23 cellular contexts compared by ENCODE assay signal in the genomic region with DNA sequence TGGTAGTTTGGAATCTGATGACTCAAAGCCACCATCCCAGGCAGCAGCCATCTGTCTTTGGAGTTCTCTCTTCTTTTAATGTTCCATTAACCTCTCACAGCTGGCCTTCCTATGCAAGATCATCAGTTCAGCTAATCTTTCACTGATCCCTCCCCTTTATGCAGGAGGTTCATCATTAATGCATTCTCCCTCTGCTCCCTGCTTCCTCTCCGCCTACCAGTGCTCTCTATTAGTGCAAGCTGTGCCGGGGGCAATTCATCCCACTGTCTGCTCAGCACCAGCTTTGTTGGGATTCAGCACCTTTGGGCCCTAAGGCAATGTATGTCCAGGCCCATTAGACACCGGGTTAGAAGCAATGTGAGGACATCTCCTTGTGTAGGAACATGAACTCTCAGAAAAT.
A peak's percentile ranks its signal among the peaks of the same experiment; 100 is the strongest.
DNase-seq lines count a peak whose midpoint lies in the region; ATAC-seq, FAIRE-seq and TF ChIP-seq lines count a peak whose summit lies in the region.
"Had no signal": no experiment of that assay in that cellular context is flagged by ENCODE, and none has a peak within 500 bp of the region (broad histone marks: within the 10 kb centered on the region; RNA-seq: fewer than 3 reads in every experiment).

No MANE protein-coding gene starts in this region.

- H2AFZ ChIP-seq in GM23338 (0 out of 2 replicates have a peak overlapping the region, but pooled peaks have one; percentile 32), mesenchymal stem cell (ENCODE audit: low read depth, low read length) (no peak overlapping the region)

- no peaks in the 10 kb centered on the region for H3K4me1 ChIP-seq in GM23338 (ENCODE audit: insufficient read depth)
- no peaks in the 10 kb centered on the region for H3K4me1 ChIP-seq in NT2/D1 (ENCODE audit: insufficient read depth, insufficient read length)
- no peaks in the 10 kb centered on the region for H3K4me1 ChIP-seq in endodermal cell (ENCODE audit: control insufficient read depth, insufficient read depth, low read length)
- peaks cover 3% of the 10 kb centered on the region for H3K4me1 ChIP-seq in mesenchymal stem cell (ENCODE audit: control insufficient read depth, insufficient read depth, low read depth, low read length)
- no peaks in the 10 kb centered on the region for H3K4me1 ChIP-seq in kidney (ENCODE audit: control insufficient read depth in 1 of 2, insufficient read depth in 1 of 2, low read depth in 1 of 2, low read length in 2 of 2)
- H3K4me1 ChIP-seq in naive thymus-derived CD4-positive, alpha-beta T cell (ENCODE audit: control insufficient read depth in 2 of 2, insufficient read depth in 2 of 2, low read length in 2 of 2) = no peaks in the 10 kb centered on the region
- H3K4me1 ChIP-seq: HAP-1, Peyer's patch, SJSA1 had no signal

- H3K4me2 ChIP-seq in GM23338 = no peak overlapping the region
- no peak overlapping the region for H3K4me2 ChIP-seq in mesenchymal stem cell (ENCODE audit: low read length, poor library complexity, severe bottlenecking)

- H3K9me3 ChIP-seq in NT2/D1 (ENCODE audit: insufficient read depth, low read length) (no peaks in the 10 kb centered on the region), endodermal cell (ENCODE audit: control insufficient read depth, low read length) (no peaks in the 10 kb centered on the region), mesenchymal stem cell (ENCODE audit: control insufficient read depth, low read length) (no peaks in the 10 kb centered on the region), kidney (ENCODE audit: control insufficient read depth in 1 of 2, low read length in 2 of 2) (no peaks in the 10 kb centered on the region)
- peaks cover 0 to 7% (median 0%) of the 10 kb centered on the region in 3 experiments for H3K9me3 ChIP-seq in naive thymus-derived CD4-positive, alpha-beta T cell (ENCODE audit: control insufficient read depth in 2 of 3, low read length in 3 of 3)
- H3K9me3 ChIP-seq: HAP-1, Peyer's patch had no signal

- no peak overlapping the region for H3K4me3 Mint-ChIP-seq in GM23338
- H3K4me3 Mint-ChIP-seq in endodermal cell = no peak overlapping the region
- no peak overlapping the region for H3K4me3 Mint-ChIP-seq in naive thymus-derived CD4-positive, alpha-beta T cell
- H3K4me3 Mint-ChIP-seq: CD14-positive monocyte had no signal

- no peak overlapping the region for H3K4ac ChIP-seq in mesenchymal stem cell (ENCODE audit: low read depth in 1 of 2, low read length in 2 of 2)

- WGBS in endodermal cell (ENCODE audit: insufficient coverage in 1 of 2, insufficient read length in 1 of 2), 2 experiments = 92% methylated on average over 2 to 3 of the region's 3 CpGs
- WGBS in mesenchymal stem cell = 70% methylated on average over 3 of the region's 3 CpGs

- no peaks in the 10 kb centered on the region for H3K79me1 ChIP-seq in mesenchymal stem cell (replicated peaks; ENCODE audit: low read length, poor library complexity, severe bottlenecking)

- DNase-seq in GM23338 (ENCODE audit: low spot score) (no peak), NT2/D1 (ENCODE audit: low read depth, low spot score) (peak; percentile 27), endodermal cell (peak; percentile 39), mesenchymal stem cell (no peak), kidney (no peak), amygdala (lab: John Stamatoyannopoulos, UW) (no peak)
- no peak for DNase-seq in naive thymus-derived CD4-positive, alpha-beta T cell
- DNase-seq in NK-92 treated with Interleukin-12 subunit alpha and Interleukin-12 subunit beta, amount 100 ng/mL, for 24 hours (lab: John Stamatoyannopoulos, UW) = no peak
- DNase-seq: DMS53, EL, GF-D8, Kasumi-1, NCI-H1694, NCI-H2081, NCI-H446, NCI-H526 treated with DMSO at 0.1 percent for 48 hours, Peyer's patch had no signal

- no peak for TF ChIP-seq CTCF in GM23338 (conservative IDR thresholded peaks at IDR 0.05; ENCODE audit: low read depth in 2 of 2)
- TF ChIP-seq CTCF in endodermal cell (conservative IDR thresholded peaks at IDR 0.05) = no peak
- TF ChIP-seq CTCF in kidney (IDR thresholded peaks at IDR 0.05; ENCODE audit: borderline replicate concordance, extremely low read depth, insufficient read depth) = no peak

- H3K27ac ChIP-seq in GM23338 (ENCODE audit: low read depth) (no peak overlapping the region), endodermal cell (ENCODE audit: low read depth, low read length) (no peak overlapping the region), mesenchymal stem cell (ENCODE audit: low read length, poor library complexity, severe bottlenecking) (peak overlapping the region; percentile 69), kidney (ENCODE audit: low read depth in 2 of 2, low read length in 2 of 2) (no peak overlapping the region)
- no peak overlapping the region for H3K27ac ChIP-seq in naive thymus-derived CD4-positive, alpha-beta T cell (ENCODE audit: low read depth, low read length)
- H3K27ac ChIP-seq: Peyer's patch, SJSA1 had no signal

- H3K4me3 ChIP-seq in GM23338 (no peak overlapping the region), NT2/D1 (ENCODE audit: insufficient read length, low read depth) (no peak overlapping the region), endodermal cell (ENCODE audit: low read length) (no peak overlapping the region), mesenchymal stem cell (ENCODE audit: insufficient read depth in 1 of 2, low read depth in 1 of 2, low read length in 2 of 2) (no peak overlapping the region), kidney (ENCODE audit: low read length in 2 of 2) (no peak overlapping the region)
- no peak overlapping the region for H3K4me3 ChIP-seq in naive thymus-derived CD4-positive, alpha-beta T cell (ENCODE audit: low read length)
- H3K4me3 ChIP-seq: HAP-1, Peyer's patch, SJSA1 had no signal

- FAIRE-seq in kidney (lab: Jason Lieb, UNC) = no peak
- FAIRE-seq: A204.1, D721Med, GM19239 had no signal

- H2BK120ac ChIP-seq in mesenchymal stem cell (ENCODE audit: low read depth, low read length) = no peak overlapping the region

- CTCF ChIA-PET in naive thymus-derived CD4-positive, alpha-beta T cell (lab: Charles Lee) = no interaction called here

- POLR2A ChIA-PET in naive thymus-derived CD4-positive, alpha-beta T cell (lab: Charles Lee) = no interaction called here

- no peaks in the 10 kb centered on the region for H4K20me1 ChIP-seq in GM23338 (replicated peaks; ENCODE audit: insufficient read depth)

- intact Hi-C loops in kidney (cut with DNase I) = no loop called here
- intact Hi-C loops in naive thymus-derived CD4-positive, alpha-beta T cell (cut with micrococcal nuclease) = no loop called here

- H3K9me3 Mint-ChIP-seq in GM23338 (peaks cover 22% of the 10 kb centered on the region), endodermal cell (no peaks in the 10 kb centered on the region)
- H3K9me3 Mint-ChIP-seq in naive thymus-derived CD4-positive, alpha-beta T cell = peaks cover 1 to 24% (median 10%) of the 10 kb centered on the region in 11 donors

- no peak overlapping the region for H3K18ac ChIP-seq in mesenchymal stem cell (ENCODE audit: low read depth in 1 of 2, low read length in 2 of 2)

- H3K14ac ChIP-seq in mesenchymal stem cell (ENCODE audit: low read length in 2 of 2) = no peak overlapping the region

- H4K8ac ChIP-seq in mesenchymal stem cell (ENCODE audit: low read length) = no peak overlapping the region

- H2BK12ac ChIP-seq in mesenchymal stem cell (ENCODE audit: low read length in 2 of 2) = no peak overlapping the region

- H3K27me3 ChIP-seq in GM23338 (ENCODE audit: insufficient read depth) (no peaks in the 10 kb centered on the region), NT2/D1 (ENCODE audit: insufficient read depth, insufficient read length) (no peaks in the 10 kb centered on the region), endodermal cell (ENCODE audit: control insufficient read depth, insufficient read depth, low read length, poor library complexity, severe bottlenecking) (no peaks in the 10 kb centered on the region), mesenchymal stem cell (ENCODE audit: control insufficient read depth in 1 of 2, insufficient read depth in 1 of 2, low read length in 2 of 2) (no peaks in the 10 kb centered on the region)
- H3K27me3 ChIP-seq in naive thymus-derived CD4-positive, alpha-beta T cell (ENCODE audit: control insufficient read depth in 2 of 2, insufficient read depth in 2 of 2, low read length in 2 of 2) = no peaks in the 10 kb centered on the region
- H3K27me3 ChIP-seq: Peyer's patch, SJSA1 had no signal

- H3K27me3 Mint-ChIP-seq in GM23338 (ENCODE audit: insufficient read depth, low read depth, poor library complexity) = peaks cover 2% of the 10 kb centered on the region
- H3K27me3 Mint-ChIP-seq in endodermal cell (ENCODE audit: insufficient read depth) = no peaks in the 10 kb centered on the region
- no peaks in the 10 kb centered on the region for H3K27me3 Mint-ChIP-seq in naive thymus-derived CD4-positive, alpha-beta T cell

- no peak overlapping the region for H4K91ac ChIP-seq in mesenchymal stem cell (ENCODE audit: low read length)

- H2BK15ac ChIP-seq in mesenchymal stem cell (ENCODE audit: low read depth, poor library complexity, severe bottlenecking) = no peak overlapping the region

- no peak overlapping the region for H2BK5ac ChIP-seq in mesenchymal stem cell (ENCODE audit: low read depth, low read length, poor library complexity, severe bottlenecking)

- no peak overlapping the region for H3K23ac ChIP-seq in mesenchymal stem cell (ENCODE audit: low read length in 2 of 2)

- 0 out of 2 replicates have a peak, but pooled peaks cover 2% of the 10 kb centered on the region for H3K9me2 ChIP-seq in GM23338 (ENCODE audit: insufficient read depth)

- no peak overlapping the region for H2AK5ac ChIP-seq in mesenchymal stem cell (ENCODE audit: low read length, severe bottlenecking)

- H3K9ac ChIP-seq in NT2/D1 (ENCODE audit: insufficient read length, low read depth) (no peak overlapping the region), endodermal cell (ENCODE audit: extremely low read depth, low read length, poor library complexity, severe bottlenecking) (no peak overlapping the region), mesenchymal stem cell (ENCODE audit: low read length) (no peak overlapping the region), kidney (ENCODE audit: low read length in 2 of 2) (no peak overlapping the region)

- H3K36me3 Mint-ChIP-seq in GM23338 (ENCODE audit: low read depth) (no peaks in the 10 kb centered on the region), endodermal cell (ENCODE audit: low read depth) (no peaks in the 10 kb centered on the region)
- H3K36me3 Mint-ChIP-seq in naive thymus-derived CD4-positive, alpha-beta T cell = no peaks in the 10 kb centered on the region
- H3K36me3 Mint-ChIP-seq: CD14-positive monocyte had no signal

- H3K27ac Mint-ChIP-seq in GM23338 (no peak overlapping the region), endodermal cell (no peak overlapping the region)
- no peak overlapping the region for H3K27ac Mint-ChIP-seq in naive thymus-derived CD4-positive, alpha-beta T cell
- H3K27ac Mint-ChIP-seq: CD14-positive monocyte had no signal

- no peaks in the 10 kb centered on the region for H3F3A ChIP-seq in GM23338 (replicated peaks; ENCODE audit: low read depth)

- no peak for ATAC-seq in GM23338
- no peak for ATAC-seq in naive thymus-derived CD4-positive, alpha-beta T cell

- no peaks in the 10 kb centered on the region for H3K79me2 ChIP-seq in GM23338 (replicated peaks; ENCODE audit: insufficient read depth)

- peaks cover 3% of the 10 kb centered on the region; the same call in 2 of the 3 replicates for H3K4me1 Mint-ChIP-seq in GM23338
- no peaks in the 10 kb centered on the region for H3K4me1 Mint-ChIP-seq in endodermal cell
- H3K4me1 Mint-ChIP-seq in naive thymus-derived CD4-positive, alpha-beta T cell = no peaks in the 10 kb centered on the region
- H3K4me1 Mint-ChIP-seq: CD14-positive monocyte had no signal

- H3K36me3 ChIP-seq in GM23338 (ENCODE audit: insufficient read depth) = no peaks in the 10 kb centered on the region
- H3K36me3 ChIP-seq in NT2/D1 (ENCODE audit: insufficient read depth, insufficient read length, low read length) = no peaks in the 10 kb centered on the region
- no peaks in the 10 kb centered on the region for H3K36me3 ChIP-seq in endodermal cell (ENCODE audit: control insufficient read depth, insufficient read depth, low read length)
- no peaks in the 10 kb centered on the region for H3K36me3 ChIP-seq in mesenchymal stem cell (ENCODE audit: control insufficient read depth in 1 of 2, insufficient read depth in 2 of 2, low read depth in 1 of 2, low read length in 2 of 2)
- no peaks in the 10 kb centered on the region for H3K36me3 ChIP-seq in kidney (ENCODE audit: control insufficient read depth in 1 of 2, insufficient read depth in 2 of 2, low read length in 2 of 2)
- H3K36me3 ChIP-seq in naive thymus-derived CD4-positive, alpha-beta T cell (ENCODE audit: control insufficient read depth in 2 of 3, insufficient read depth in 3 of 3, low read length in 3 of 3) = no peaks in the 10 kb centered on the region
- H3K36me3 ChIP-seq: HAP-1, Peyer's patch, SJSA1 had no signal

Comparison
In these comparisons a context has a peak if more than half of its experiments do, and no peak if none do; other contexts are left out.
1. DNase-seq: peak in NT2/D1 (single experiment) and endodermal cell (single experiment); none in GM23338 (single experiment), mesenchymal stem cell (single experiment), kidney (single experiment), amygdala (0 of 56), naive thymus-derived CD4-positive, alpha-beta T cell (0 of 9) and NK-92 treated with Interleukin-12 subunit alpha and Interleukin-12 subunit beta, amount 100 ng/mL, for 24 hours (single experiment).